In the genomic region with DNA sequence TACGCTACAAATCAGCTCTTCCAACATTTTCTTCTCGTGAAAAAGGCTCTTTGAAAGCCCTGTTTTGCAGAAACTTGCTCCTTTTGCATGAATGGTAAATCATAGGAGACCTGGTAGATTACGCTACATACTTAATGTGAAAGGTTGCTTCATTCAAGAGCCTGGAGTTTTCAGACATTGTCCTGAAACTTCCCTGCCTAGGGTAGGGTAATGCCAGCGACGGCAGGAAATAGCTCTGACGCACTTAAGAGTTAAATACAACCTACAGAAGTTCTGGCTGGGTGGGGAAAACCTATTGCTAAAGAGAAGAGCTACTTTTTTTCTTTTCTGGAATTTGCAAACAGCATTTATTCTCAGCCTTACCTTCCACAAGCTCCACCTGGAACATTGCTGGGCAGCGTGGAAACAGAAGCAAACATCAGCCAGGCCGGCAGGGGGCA, we compare ENCODE assay signal across 8 cellular contexts.
DNase-seq lines count a peak whose midpoint lies in the region; ATAC-seq, FAIRE-seq and TF ChIP-seq lines count a peak whose summit lies in the region.

No MANE protein-coding gene starts in this region.

- H4K91ac ChIP-seq in IMR-90 (ENCODE audit: insufficient read depth, low read depth, low read length) = no peak overlapping the region

- H3K4me3 ChIP-seq in IMR-90 (ENCODE audit: insufficient read depth, low read depth, low read length) = peak overlapping the region; percentile 60
- H3K4me3 ChIP-seq in K562 = peak overlapping the region; percentile 54
- peak overlapping the region; percentile 73 for H3K4me3 ChIP-seq in lower lobe of right lung
- H3K4me3 ChIP-seq in upper lobe of right lung = peak overlapping the region; percentile 72

- BruUV-seq in IMR-90 (replicated peaks; lab: Mats Ljungman, UMichigan) = no TSS peak
- TSS peak; percentile 59 for BruUV-seq in K562 (replicated peaks; lab: Mats Ljungman, UMichigan)

- no peak overlapping the region for H2BK20ac ChIP-seq in IMR-90 (ENCODE audit: low read depth, low read length)

- no peak overlapping the region for H3K4ac ChIP-seq in IMR-90 (ENCODE audit: low read depth, low read length)

- H3K4me1 ChIP-seq in IMR-90 (ENCODE audit: control insufficient read depth, insufficient read depth, low read length) (no peaks in the 10 kb centered on the region), K562 (replicated peaks in 1 of 2; ENCODE audit: control insufficient read depth in 2 of 2, insufficient read depth in 2 of 2, low read length in 2 of 2) (peaks cover 3 to 9% of the 10 kb centered on the region in 2 experiments; a peak in 3 of 5 replicates), lower lobe of right lung (peaks cover 11% of the 10 kb centered on the region), upper lobe of right lung (peaks cover 4% of the 10 kb centered on the region)

- peak; percentile 91 for FAIRE-seq in K562 (lab: Jason Lieb, UNC)

- no peak for TF ChIP-seq EP300 in K562 (IDR thresholded peaks at IDR 0.05; ENCODE audit: low read length)

- in situ Hi-C loops in IMR-90 (cut with MboI; ENCODE audit: low sequenced_read_pairs) = loop anchor here (10.0 kb wide), 1 partner anchor 405 kb away; no protein-coding TSS in a partner anchor
- in situ Hi-C loops in K562 (cut with MboI) = loop anchor here (10.0 kb wide), 1 partner anchor 855 kb away; no protein-coding TSS in a partner anchor

- POLR2A ChIA-PET in IMR-90 (lab: Charles Lee; ENCODE audit: unreplicated experiment) (no interaction called here), K562 (lab: Yijun Ruan, JAX) (interaction anchor here (0.7 to 1.2 kb wide), 6 partner anchors 9 to 352 kb away, joined by 3 to 4 read pairs (median 3); no protein-coding TSS in a partner anchor)

- no peak overlapping the region for H2AK9ac ChIP-seq in IMR-90 (replicated peaks; ENCODE audit: low read depth, low read length, poor library complexity)

- peak overlapping the region; percentile 97 for H2AFZ ChIP-seq in IMR-90 (replicated peaks; ENCODE audit: low read length, poor library complexity)
- peak overlapping the region; percentile 98 for H2AFZ ChIP-seq in K562 (ENCODE audit: low read depth, low read length)

- CTCF ChIA-PET in IMR-90 (lab: Yijun Ruan, JAX) = interaction anchor here (0.6 to 1.9 kb wide), 12 partner anchors 8 to 1338 kb away, joined by 3 to 10 read pairs (median 4); no protein-coding TSS in a partner anchor
- CTCF ChIA-PET in K562 (lab: Yijun Ruan, JAX; ENCODE audit: low intra/inter-chr PET ratio) = interaction anchor here (0.7 to 1.9 kb wide), 5 partner anchors 12 to 854 kb away, joined by 3 to 9 read pairs (median 4); no protein-coding TSS in a partner anchor

- no peaks in the 10 kb centered on the region for H3K79me2 ChIP-seq in K562 (ENCODE audit: control insufficient read depth, insufficient read depth, low read length)

- TF ChIP-seq POLR2A in IMR-90 (IDR thresholded peaks at IDR 0.05; ENCODE audit: low read depth, low read length) = no peak
- TF ChIP-seq POLR2A in K562 (conservative IDR thresholded peaks at IDR 0.05) = no peak

- TF ChIP-seq CTCF in GM12873 (IDR thresholded peaks at IDR 0.05; ENCODE audit: insufficient read depth, low read depth, low read length, missing control alignments) = peak; percentile 95
- peak; percentile 80; the same call in 1 of the 2 replicates for TF ChIP-seq CTCF in IMR-90 (conservative IDR thresholded peaks at IDR 0.05; ENCODE audit: low read depth, low read length)
- TF ChIP-seq CTCF in K562 (IDR thresholded peaks at IDR 0.05 in 2 of 3, conservative IDR thresholded peaks at IDR 0.05 in 1 of 3; ENCODE audit: insufficient read depth in 2 of 3, low read depth in 1 of 3, low read length in 3 of 3) = peak; percentile 93 to 98 (median 96); a peak in 4 of 6 replicates
- TF ChIP-seq CTCF in lower lobe of right lung (IDR thresholded peaks at IDR 0.05) = peak; percentile 92
- peak; percentile 95 for TF ChIP-seq CTCF in upper lobe of right lung (IDR thresholded peaks at IDR 0.05)

- 100% methylated on average over 1 of the region's 8 CpGs; no CpG with 5 or more reads in 1 of the 2 experiments for WGBS in IMR-90 (ENCODE audit: extremely low coverage in 2 of 2, insufficient read length in 1 of 2), 2 experiments
- WGBS in K562 (ENCODE audit: insufficient coverage, low coverage, missing lambda C conversion rate) = 13% methylated on average over 8 of the region's 8 CpGs

- no peak overlapping the region for H3K9ac ChIP-seq in IMR-90 (ENCODE audit: low read depth, low read length)
- H3K9ac ChIP-seq in K562 (ENCODE audit: insufficient read depth in 1 of 2, low read depth in 2 of 2, low read length in 2 of 2) = peak overlapping the region; percentile 65 to 91

- H2BK5ac ChIP-seq in IMR-90 (ENCODE audit: low read depth, low read length, poor library complexity, severe bottlenecking) = no peak overlapping the region

- no peak for DNase-seq in IMR-90
- peak in 2 of 4 experiments; percentile 15 to 17 for DNase-seq in K562 (ENCODE audit: extremely low read depth in 1 of 4, low spot score in 3 of 4)
- no peak for DNase-seq in lower lobe of right lung
- no peak for DNase-seq in upper lobe of right lung
- no peak for DNase-seq in posterior cingulate gyrus
- DNase-seq in NK-92 treated with Interleukin-12 subunit alpha and Interleukin-12 subunit beta, amount 100 ng/mL, for 24 hours (lab: John Stamatoyannopoulos, UW) = no peak

- H3K9me1 ChIP-seq in IMR-90 (ENCODE audit: insufficient read depth, low read length) (no peaks in the 10 kb centered on the region), K562 (ENCODE audit: control insufficient read depth, insufficient read depth, low read length) (no peaks in the 10 kb centered on the region)

- dilution Hi-C loops in IMR-90 (cut with HindIII; ENCODE audit: low sequenced_read_pairs, unreplicated experiment) = no loop called here

- intact Hi-C loops in IMR-90 (cut with micrococcal nuclease) (loop anchor here (1.0 to 2.0 kb wide), 2 partner anchors 15 to 855 kb away; no protein-coding TSS in a partner anchor), K562 (cut with micrococcal nuclease) (loop anchor here (1.0 to 5.0 kb wide), 4 partner anchors 59 to 855 kb away; partner anchors contain the start of gene MAP3K4), lower lobe of right lung (cut with DNase I) (no loop called here), upper lobe of right lung (cut with DNase I) (no loop called here), posterior cingulate gyrus (cut with DNase I) (loop anchor here (1.0 to 5.0 kb wide), 3 partner anchors 15 to 853 kb away; no protein-coding TSS in a partner anchor)

- 0 out of 4 replicates have a peak overlapping the region, but pooled peaks of 1 of the 2 experiments have one; percentile 80 for H4K8ac ChIP-seq in IMR-90 (ENCODE audit: low read depth in 2 of 2, low read length in 2 of 2)

- no peaks in the 10 kb centered on the region for H3K27me3 ChIP-seq in IMR-90 (ENCODE audit: control insufficient read depth, insufficient read depth, low read length)
- no peaks in the 10 kb centered on the region for H3K27me3 ChIP-seq in K562 (ENCODE audit: control insufficient read depth in 2 of 2, insufficient read depth in 2 of 2, low read length in 2 of 2)
- H3K27me3 ChIP-seq in lower lobe of right lung (ENCODE audit: low read depth) = no peaks in the 10 kb centered on the region
- no peaks in the 10 kb centered on the region for H3K27me3 ChIP-seq in upper lobe of right lung

- H3K27ac ChIP-seq in IMR-90 (ENCODE audit: insufficient read depth, low read length) (no peak overlapping the region), K562 (ENCODE audit: extremely low read depth, low read depth, low read length) (no peak overlapping the region), lower lobe of right lung (peak overlapping the region; percentile 72), upper lobe of right lung (peak overlapping the region; percentile 79)

- H2BK120ac ChIP-seq in IMR-90 (ENCODE audit: low read depth, low read length) = no peak overlapping the region

- H4K20me1 ChIP-seq in IMR-90 (ENCODE audit: insufficient read depth, low read length) (no peaks in the 10 kb centered on the region), K562 (replicated peaks; ENCODE audit: control insufficient read depth, insufficient read depth, low read length) (no peaks in the 10 kb centered on the region)

- H2BK15ac ChIP-seq in IMR-90 (ENCODE audit: low read depth, low read length) = no peak overlapping the region

- no peak overlapping the region for H3K56ac ChIP-seq in IMR-90 (ENCODE audit: extremely low read depth, insufficient read depth, low read length)

- no peak overlapping the region for H3K23ac ChIP-seq in IMR-90 (ENCODE audit: low read depth, low read length)

- ATAC-seq in GM21515 (IDR thresholded peaks at IDR 0.05; ENCODE audit: unreplicated experiment) (peak; percentile 3), IMR-90 (ENCODE audit: low read depth) (peak; percentile 10), K562 (peak; percentile 6), lower lobe of right lung (peak in 1 of 2 donors; percentile 16), upper lobe of right lung (no peak)

- no peak overlapping the region for H2AK5ac ChIP-seq in IMR-90 (ENCODE audit: low read depth, low read length)

- no peaks in the 10 kb centered on the region for H3K9me3 ChIP-seq in IMR-90 (ENCODE audit: control insufficient read depth, insufficient read depth, low read length)
- H3K9me3 ChIP-seq in K562 (replicated peaks; ENCODE audit: control insufficient read depth, insufficient read depth, low read depth, low read length) = no peaks in the 10 kb centered on the region
- H3K9me3 ChIP-seq in lower lobe of right lung = no peaks in the 10 kb centered on the region
- no peaks in the 10 kb centered on the region for H3K9me3 ChIP-seq in upper lobe of right lung

- H3K14ac ChIP-seq in IMR-90 (replicated peaks; ENCODE audit: low read depth, low read length) = no peak overlapping the region

- H3K4me2 ChIP-seq in IMR-90 (ENCODE audit: low read depth, low read length) (no peak overlapping the region), K562 (ENCODE audit: insufficient read depth, low read length) (peak overlapping the region; percentile 86)

- no peak overlapping the region for H3K18ac ChIP-seq in IMR-90 (ENCODE audit: low read depth, low read length)

- no peak overlapping the region for H4K5ac ChIP-seq in IMR-90 (ENCODE audit: low read depth, low read length)

- TF ChIP-seq RAD21 in IMR-90 (IDR thresholded peaks at IDR 0.05; ENCODE audit: low read length) (no peak), K562 (CRISPR knock-in tag; conservative IDR thresholded peaks at IDR 0.05 in 1 of 2, IDR thresholded peaks at IDR 0.05 in 1 of 2) (no peak)

- H3K36me3 ChIP-seq in IMR-90 (ENCODE audit: control insufficient read depth, insufficient read depth, low read length) (no peaks in the 10 kb centered on the region), K562 (ENCODE audit: control insufficient read depth, insufficient read depth, low read length) (no peaks in the 10 kb centered on the region), lower lobe of right lung (no peaks in the 10 kb centered on the region), upper lobe of right lung (no peaks in the 10 kb centered on the region)

- H3K79me1 ChIP-seq in IMR-90 (ENCODE audit: low read depth in 1 of 2, low read length in 2 of 2) = no peaks in the 10 kb centered on the region

TF ChIP-seq in IMR-90, 13 proteins besides CTCF, POLR2A, EP300 and RAD21 (continues in another document):
- TF ChIP-seq FOS (IDR thresholded peaks at IDR 0.05; ENCODE audit: low read depth, low read length) = no peak
- no peak for TF ChIP-seq NFE2L2 (IDR thresholded peaks at IDR 0.05; ENCODE audit: low read depth, low read length)

TF ChIP-seq in K562, 482 proteins besides CTCF, POLR2A, EP300 and RAD21 (continues in another document):
- TF ChIP-seq ARNT (IDR thresholded peaks at IDR 0.05) = 0 out of 4 replicates have a peak, but pooled peaks of 1 of the 2 experiments have one; percentile 34

Comparison
In these comparisons a context has a peak if more than half of its experiments do, and no peak if none do; other contexts are left out.
1. H3K27ac ChIP-seq: peak in lower lobe of right lung (single experiment) and upper lobe of right lung (single experiment); none in IMR-90 (single experiment) and K562 (single experiment).
2. intact Hi-C loops: an anchor here in IMR-90 (1.0 to 2.0 kb wide), K562 (1.0 to 5.0 kb wide) and posterior cingulate gyrus (1.0 to 5.0 kb wide); none called in lower lobe of right lung and upper lobe of right lung.
3. Peak in every context shown above with its lines, with median percentiles within 50 percentile points of each other: CTCF ChIP-seq and H3K4me3 ChIP-seq.